Comparison of ENCODE assay signal across 13 cellular contexts in the genomic region with DNA sequence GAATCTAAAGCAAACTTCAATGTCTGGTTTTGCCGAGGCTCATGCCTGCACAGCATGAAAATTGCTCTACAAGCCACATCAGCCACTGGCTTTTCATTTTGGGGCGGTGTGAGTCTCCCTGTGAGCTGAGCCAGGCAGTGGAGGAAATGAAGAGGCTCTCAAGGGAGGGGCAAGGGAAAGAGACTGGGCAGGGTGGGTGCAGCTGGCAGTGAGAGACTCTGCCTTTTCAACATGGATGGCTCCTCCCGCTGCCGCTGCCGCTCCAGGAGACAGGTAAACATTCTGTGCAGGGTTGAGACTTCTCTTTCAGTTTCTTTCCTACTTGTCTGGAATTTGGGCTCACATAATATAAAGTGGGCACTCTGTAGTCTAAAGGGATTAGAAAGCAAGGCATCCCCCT. TPM values are rescaled to one million over a fixed set of nuclear protein-coding genes. Genes with fewer than 3 reads are reported as not detected.
A peak's percentile ranks its signal among the peaks of the same experiment; 100 is the strongest.
DNase-seq lines count a peak whose midpoint lies in the region; ATAC-seq and TF ChIP-seq lines count a peak whose summit lies in the region.
"Had no signal": no experiment of that assay in that cellular context is flagged by ENCODE, and none has a peak within 500 bp of the region (broad histone marks: within the 10 kb centered on the region; RNA-seq: fewer than 3 reads in every experiment).

No MANE protein-coding gene starts in this region.

- H3K27me3 ChIP-seq in smooth muscle cell (ENCODE audit: low read depth), result no peaks in the 10 kb centered on the region
- H3K27me3 ChIP-seq in psoas muscle (ENCODE audit: insufficient read depth in 3 of 3, low read length in 2 of 3), result peaks cover 0 to 4% (median 0%) of the 10 kb centered on the region in 3 donors

- H4K20me1 ChIP-seq in smooth muscle cell (ENCODE audit: low read depth), result no peaks in the 10 kb centered on the region

- H3K4me2 ChIP-seq in smooth muscle cell, result no peak overlapping the region

- ATAC-seq in activated T-helper 17 cell treated with anti-CD3 and anti-CD28 coated beads, Interleukin-2, amount 50 U/mL, for 72 hours (replicated peaks), result peak; percentile 11
- ATAC-seq in psoas muscle, result no peak
- ATAC-seq: heart left ventricle had no signal

- no peaks in the 10 kb centered on the region for H3K27me3 Mint-ChIP-seq in activated T-helper 17 cell treated with anti-CD3 and anti-CD28 coated beads, Interleukin-2, amount 50 U/mL, for 72 hours

- DNase-seq in NCI-H1417 (lab: John Stamatoyannopoulos, UW) (peak; percentile 41 to 84 (median 61)), NCI-H1417 treated with DMSO at 0.1 percent for 48 hours (lab: John Stamatoyannopoulos, UW) (no peak), NCI-H146 treated with DMSO at 0.1 percent for 48 hours (lab: John Stamatoyannopoulos, UW; ENCODE audit: unreplicated experiment) (peak; percentile 33), smooth muscle cell (lab: John Stamatoyannopoulos, UW; ENCODE audit: unreplicated experiment) (no peak), COLO829 (ENCODE audit: low spot score) (no peak), psoas muscle (no peak), D341Med (ENCODE audit: low spot score) (no peak)
- DNase-seq: activated gamma-delta T cell, heart left ventricle, midbrain had no signal

- 86% methylated on average over 5 of the region's 5 CpGs for WGBS in smooth muscle cell (ENCODE audit: low lambda C conversion rate)
- WGBS in psoas muscle, 3 donors, result 60 to 66% (median 66%) methylated on average over 5 of the region's 5 CpGs

- H2AFZ ChIP-seq in smooth muscle cell (ENCODE audit: low read depth), result peak overlapping the region; percentile 21

- H3K36me3 Mint-ChIP-seq in activated T-helper 17 cell treated with anti-CD3 and anti-CD28 coated beads, Interleukin-2, amount 50 U/mL, for 72 hours (ENCODE audit: low read depth), result no peaks in the 10 kb centered on the region

- H3K4me1 Mint-ChIP-seq in activated T-helper 17 cell treated with anti-CD3 and anti-CD28 coated beads, Interleukin-2, amount 50 U/mL, for 72 hours, result peaks cover 18% of the 10 kb centered on the region

- H3K27ac ChIP-seq in smooth muscle cell (ENCODE audit: low read depth) (no peak overlapping the region), psoas muscle (no peak overlapping the region)
- H3K27ac ChIP-seq: 22Rv1, heart left ventricle had no signal

- intact Hi-C loops in psoas muscle (cut with DNase I), result no loop called here

- no peaks in the 10 kb centered on the region for H3K79me2 ChIP-seq in smooth muscle cell (ENCODE audit: low read depth)

- no peaks in the 10 kb centered on the region for H3K9me3 Mint-ChIP-seq in activated T-helper 17 cell treated with anti-CD3 and anti-CD28 coated beads, Interleukin-2, amount 50 U/mL, for 72 hours

- H3K9me3 ChIP-seq in smooth muscle cell (replicated peaks; ENCODE audit: low read depth) (no peaks in the 10 kb centered on the region), psoas muscle (no peaks in the 10 kb centered on the region)
- H3K9me3 ChIP-seq: heart left ventricle had no signal

- no peak overlapping the region for H3K4me3 ChIP-seq in smooth muscle cell
- H3K4me3 ChIP-seq in psoas muscle, result no peak overlapping the region
- H3K4me3 ChIP-seq: heart left ventricle had no signal

- peaks cover 10% of the 10 kb centered on the region for H3K4me1 ChIP-seq in smooth muscle cell (ENCODE audit: low read depth)
- H3K4me1 ChIP-seq in psoas muscle, result no peaks in the 10 kb centered on the region

- TF ChIP-seq CTCF in smooth muscle cell (IDR thresholded peaks at IDR 0.05; ENCODE audit: borderline replicate concordance, insufficient read depth, poor library complexity, severe bottlenecking) (no peak), psoas muscle (IDR thresholded peaks at IDR 0.05) (no peak)

- H3K9ac ChIP-seq in smooth muscle cell (ENCODE audit: low read depth), result no peak overlapping the region

- peak overlapping the region; percentile 63 for H3K4me3 Mint-ChIP-seq in activated T-helper 17 cell treated with anti-CD3 and anti-CD28 coated beads, Interleukin-2, amount 50 U/mL, for 72 hours

- H3K36me3 ChIP-seq in smooth muscle cell (ENCODE audit: low read depth) (no peaks in the 10 kb centered on the region), psoas muscle (ENCODE audit: insufficient read depth in 1 of 2, low read depth in 1 of 2) (no peaks in the 10 kb centered on the region)
- H3K36me3 ChIP-seq: heart left ventricle had no signal

- no peaks in the 10 kb centered on the region for H3F3A ChIP-seq in smooth muscle cell (ENCODE audit: low read depth)

- H3K27ac Mint-ChIP-seq in activated T-helper 17 cell treated with anti-CD3 and anti-CD28 coated beads, Interleukin-2, amount 50 U/mL, for 72 hours, result peak overlapping the region; percentile 14

RNA-seq across cellular contexts. Expression of a gene that starts 11.3 kb away (rescaled TPM):
- total RNA-seq in activated T-helper 17 cell treated with anti-CD3 and anti-CD28 coated beads, Interleukin-2, amount 50 U/mL, for 72 hours, result not detected
- total RNA-seq in smooth muscle cell (not detected in 2 replicates), psoas muscle (under 1 TPM in 1 of 4 donors, not detected in 3; 0.20 TPM)
- polyA plus RNA-seq in smooth muscle cell (not detected in 2 replicates), psoas muscle (under 1 TPM in 2 of 3 donors, not detected in 1; 0.03 to 0.22 TPM)
- total RNA-seq: dermis microvascular lymphatic vessel endothelial cell had no signal
- polyA plus RNA-seq: heart left ventricle had no signal

RNA-seq across cellular contexts. Expression of a gene that starts 17.9 kb away (rescaled TPM):
- total RNA-seq in activated T-helper 17 cell treated with anti-CD3 and anti-CD28 coated beads, Interleukin-2, amount 50 U/mL, for 72 hours, result not detected
- total RNA-seq in smooth muscle cell (not detected in 2 replicates), psoas muscle (under 1 TPM in 3 of 4 donors, not detected in 1; 0.58 to 0.95 (median 0.86) TPM)
- polyA plus RNA-seq in smooth muscle cell (not detected in 2 replicates), psoas muscle (under 1 TPM; 0.13 to 0.22 (median 0.21) TPM)
- total RNA-seq: dermis microvascular lymphatic vessel endothelial cell had no signal

RNA-seq across cellular contexts. Expression of a gene that starts 31.8 kb away (rescaled TPM):
- total RNA-seq in activated T-helper 17 cell treated with anti-CD3 and anti-CD28 coated beads, Interleukin-2, amount 50 U/mL, for 72 hours, result not detected
- total RNA-seq in smooth muscle cell, result 8.0 and 13.0 TPM in 2 replicates
- 11.5 and 13.6 TPM in 2 replicates for polyA plus RNA-seq in smooth muscle cell
- 1 to 10 TPM in 1 of 4 donors, under 1 TPM in 3; 0.17 to 1.2 (median 0.50) TPM for total RNA-seq in psoas muscle
- polyA plus RNA-seq in psoas muscle, result under 1 TPM; 0.25 to 0.36 (median 0.27) TPM
- total RNA-seq: dermis microvascular lymphatic vessel endothelial cell had no signal

Comparison
In these comparisons a context has a peak if more than half of its experiments do, and no peak if none do; other contexts are left out.
1. DNase-seq: peak in NCI-H1417 (3 of 3) and NCI-H146 treated with DMSO at 0.1 percent for 48 hours (single experiment); none in NCI-H1417 treated with DMSO at 0.1 percent for 48 hours (single experiment), smooth muscle cell (single experiment), COLO829 (single experiment), psoas muscle (0 of 2) and D341Med (single experiment).